9 cellular contexts compared by ENCODE assay signal in genomic region chr22:33027151-33027550, GRCh38. TPM values are rescaled to one million over a fixed set of nuclear protein-coding genes. Genes with fewer than 3 reads are reported as not detected.
DNase-seq lines count a peak whose midpoint lies in the region; ATAC-seq and TF ChIP-seq lines count a peak whose summit lies in the region.
"Not testable (repeated sequence)": the region's sequence is repeated elsewhere in the genome, so short reads cannot be mapped to it uniquely, and the experiment has no call there.
"Had no signal": no experiment of that assay in that cellular context is flagged by ENCODE, and none has a peak within 500 bp of the region (broad histone marks: within the 10 kb centered on the region; RNA-seq: fewer than 3 reads in every experiment).

No MANE protein-coding gene starts in this region.

- not testable (repeated sequence) for H3K4me3 Mint-ChIP-seq in activated T-cell treated with anti-CD3 and anti-CD28 coated beads, Interleukin-2, amount 50 U/mL, for 72 hours; type B pancreatic cell
- H3K4me3 Mint-ChIP-seq in nephron progenitor cell, result peak overlapping the region; percentile 17

- peak overlapping the region; percentile 21 for H3K27ac Mint-ChIP-seq in activated T-cell treated with anti-CD3 and anti-CD28 coated beads, Interleukin-2, amount 50 U/mL, for 72 hours
- not testable (repeated sequence) for H3K27ac Mint-ChIP-seq in nephron progenitor cell, type B pancreatic cell

- DNase-seq in H4 (ENCODE audit: low spot score) (peak; percentile 13), M059J (ENCODE audit: low read depth) (peak; percentile 62), type B pancreatic cell (ENCODE audit: extremely low spot score, unreplicated experiment) (peak; percentile 6)
- DNase-seq in activated T-cell treated with anti-CD3 and anti-CD28 coated beads, Interleukin-2, amount 50 U/mL, for 72 hours; nephron progenitor cell: not testable (repeated sequence)

- ATAC-seq in activated T-cell treated with anti-CD3 and anti-CD28 coated beads, Interleukin-2, amount 50 U/mL, for 72 hours (replicated peaks in 1 of 2), result not testable (repeated sequence)
- peak; percentile 13 for ATAC-seq in esophagus mucosa

- peaks cover 14% of the 10 kb centered on the region for H3K4me1 Mint-ChIP-seq in activated T-cell treated with anti-CD3 and anti-CD28 coated beads, Interleukin-2, amount 50 U/mL, for 72 hours (ENCODE audit: low read depth)
- H3K4me1 Mint-ChIP-seq in nephron progenitor cell (peaks cover 43% of the 10 kb centered on the region), type B pancreatic cell (ENCODE audit: unreplicated experiment) (peaks cover 13% of the 10 kb centered on the region)

- H3K36me3 Mint-ChIP-seq in activated T-cell treated with anti-CD3 and anti-CD28 coated beads, Interleukin-2, amount 50 U/mL, for 72 hours (ENCODE audit: insufficient read depth in 2 of 2); nephron progenitor cell (ENCODE audit: low read depth); type B pancreatic cell: not testable (repeated sequence)

- not testable (repeated sequence) for H3K9me3 Mint-ChIP-seq in activated T-cell treated with anti-CD3 and anti-CD28 coated beads, Interleukin-2, amount 50 U/mL, for 72 hours; nephron progenitor cell; type B pancreatic cell

- not testable (repeated sequence) for TF ChIP-seq CTCF in nephron progenitor cell (IDR thresholded peaks at IDR 0.05); type B pancreatic cell (conservative IDR thresholded peaks at IDR 0.05)

- H3K27me3 Mint-ChIP-seq in activated T-cell treated with anti-CD3 and anti-CD28 coated beads, Interleukin-2, amount 50 U/mL, for 72 hours (ENCODE audit: low read depth), result peaks cover 30% of the 10 kb centered on the region
- not testable (repeated sequence) for H3K27me3 Mint-ChIP-seq in nephron progenitor cell (ENCODE audit: low read depth, poor library complexity)
- H3K27me3 Mint-ChIP-seq in type B pancreatic cell, result peaks cover 27% of the 10 kb centered on the region

RNA-seq across cellular contexts. Expression of gene SYN3, which starts 31.0 kb away (rescaled TPM):
- total RNA-seq in H4 (2014; rRNA removed; shearing (Covaris generic)), result 0.08 TPM in 1 of 2 replicates, not detected in the other
- total RNA-seq in M059J (2014; rRNA removed; shearing (Covaris generic)), result not detected in 2 replicates
- not detected for total RNA-seq in activated T-cell treated with anti-CD3 and anti-CD28 coated beads, Interleukin-2, amount 50 U/mL, for 72 hours
- total RNA-seq in esophagus mucosa (not detected), type B pancreatic cell (ENCODE audit: low replicate concordance) (1.9 and 3.9 TPM in 2 replicates)
- total RNA-seq: CD4-positive, alpha-beta memory T cell; CD4-positive, CD25-positive, alpha-beta regulatory T cell; CD8-positive, alpha-beta memory T cell had no signal
